In genomic region chr3:101484805-101485620, GRCh38 we compare ENCODE assay signal across 13 cellular contexts. TPM values are rescaled to one million over a fixed set of nuclear protein-coding genes. Genes with fewer than 3 reads are reported as not detected.
DNase-seq lines count a peak whose midpoint lies in the region; ATAC-seq and TF ChIP-seq lines count a peak whose summit lies in the region.
"Had no signal": no experiment of that assay in that cellular context is flagged by ENCODE, and none has a peak within 500 bp of the region (broad histone marks: within the 10 kb centered on the region; RNA-seq: fewer than 3 reads in every experiment).

No MANE protein-coding gene starts in this region.

- no peak overlapping the region for H3K27ac ChIP-seq in CD4-positive, CD25-positive, alpha-beta regulatory T cell (ENCODE audit: insufficient read depth, low read length, poor library complexity, severe bottlenecking)
- H3K27ac ChIP-seq in brain microvascular endothelial cell = peak overlapping the region; percentile 39
- H3K27ac ChIP-seq: colonic mucosa, pancreas, tibial nerve had no signal

- H3K27ac Mint-ChIP-seq in CD4-positive, CD25-positive, alpha-beta regulatory T cell = peak overlapping the region in 2 of 3 donors; percentile 5 to 32

- no peak overlapping the region for H3K4me3 ChIP-seq in CD4-positive, CD25-positive, alpha-beta regulatory T cell (ENCODE audit: low read depth, low read length)
- no peak overlapping the region for H3K4me3 ChIP-seq in brain microvascular endothelial cell (ENCODE audit: low read depth, low read length)
- H3K4me3 ChIP-seq: colonic mucosa, pancreas, tibial nerve had no signal

- no peak for TF ChIP-seq CTCF in brain microvascular endothelial cell (IDR thresholded peaks at IDR 0.05; ENCODE audit: low read depth, low read length, missing control alignments)

- H3K9me3 ChIP-seq in CD4-positive, CD25-positive, alpha-beta regulatory T cell (ENCODE audit: control insufficient read depth in 2 of 2, low read length in 2 of 2) = no peaks in the 10 kb centered on the region
- H3K9me3 ChIP-seq: colonic mucosa, pancreas had no signal

- peaks cover 42 to 81% (median 63%) of the 10 kb centered on the region in 4 donors for H3K4me1 Mint-ChIP-seq in CD4-positive, CD25-positive, alpha-beta regulatory T cell

- no peak overlapping the region for H3K4me3 Mint-ChIP-seq in CD4-positive, CD25-positive, alpha-beta regulatory T cell

- no peaks in the 10 kb centered on the region for H3K27me3 Mint-ChIP-seq in CD4-positive, CD25-positive, alpha-beta regulatory T cell

- H3K36me3 Mint-ChIP-seq in CD4-positive, CD25-positive, alpha-beta regulatory T cell = peaks cover 61% of the 10 kb centered on the region

- intact Hi-C loops in head of caudate nucleus (cut with DNase I) = no loop called here

- peaks cover 3% of the 10 kb centered on the region for H3K4me1 ChIP-seq in CD4-positive, CD25-positive, alpha-beta regulatory T cell (ENCODE audit: control insufficient read depth, insufficient read depth, low read length, poor library complexity, severe bottlenecking)
- H3K4me1 ChIP-seq: colonic mucosa, pancreas, tibial nerve had no signal

- in situ Hi-C loops in brain microvascular endothelial cell (cut with HindIII; ENCODE audit: low pct_ligation_motif_present, low sequenced_read_pairs) = no loop called here

- peaks cover 0 to 4% (median 0%) of the 10 kb centered on the region in 7 donors for H3K9me3 Mint-ChIP-seq in CD4-positive, CD25-positive, alpha-beta regulatory T cell

- H3K36me3 ChIP-seq in CD4-positive, CD25-positive, alpha-beta regulatory T cell (ENCODE audit: control insufficient read depth, insufficient read depth, low read length) = peaks cover 38% of the 10 kb centered on the region
- no peaks in the 10 kb centered on the region for H3K36me3 ChIP-seq in brain microvascular endothelial cell (replicated peaks)
- H3K36me3 ChIP-seq: colonic mucosa had no signal

- no peak for DNase-seq in CD4-positive, CD25-positive, alpha-beta regulatory T cell
- DNase-seq in HPDE6-E6E7 (ENCODE audit: extremely low spot score) = peak; percentile 53
- DNase-seq in brain microvascular endothelial cell = peak; percentile 83
- peak; percentile 36 for DNase-seq in kidney glomerular epithelial cell (lab: John Stamatoyannopoulos, UW)
- DNase-seq in NCI-H2171 treated with DMSO at 0.1 percent for 48 hours (lab: John Stamatoyannopoulos, UW) = no peak
- DNase-seq in NCI-H1105 (lab: John Stamatoyannopoulos, UW) = no peak
- DNase-seq in head of caudate nucleus = no peak
- no peak for DNase-seq in 8988T
- DNase-seq: colonic mucosa, Kasumi-1, NCI-H510A, pancreas had no signal

- no peak for ATAC-seq in CD4-positive, CD25-positive, alpha-beta regulatory T cell (ENCODE audit: low read depth in 2 of 2)
- ATAC-seq: pancreas had no signal

- H3K27me3 ChIP-seq in CD4-positive, CD25-positive, alpha-beta regulatory T cell (ENCODE audit: control insufficient read depth, insufficient read depth, low read length) = no peaks in the 10 kb centered on the region
- H3K27me3 ChIP-seq in brain microvascular endothelial cell (replicated peaks) = no peaks in the 10 kb centered on the region
- H3K27me3 ChIP-seq: colonic mucosa, pancreas, tibial nerve had no signal

RNA-seq across cellular contexts. Expression of gene SENP7, which starts 28.0 kb away (rescaled TPM):
- total RNA-seq in CD4-positive, CD25-positive, alpha-beta regulatory T cell = 49.9 TPM
- polyA plus RNA-seq in CD4-positive, CD25-positive, alpha-beta regulatory T cell = 10 to 100 TPM in 1 of 4 donors, 1 to 10 TPM in 3; 7.8 to 12.5 (median 9.6) TPM

Comparison
In these comparisons a context has a peak if more than half of its experiments do, and no peak if none do; other contexts are left out.
1. DNase-seq: peak in HPDE6-E6E7 (single experiment), brain microvascular endothelial cell (single experiment) and kidney glomerular epithelial cell (single experiment); none in CD4-positive, CD25-positive, alpha-beta regulatory T cell (0 of 3), NCI-H2171 treated with DMSO at 0.1 percent for 48 hours (single experiment), NCI-H1105 (single experiment), head of caudate nucleus (0 of 42) and 8988T (single experiment).